In the genomic region with DNA sequence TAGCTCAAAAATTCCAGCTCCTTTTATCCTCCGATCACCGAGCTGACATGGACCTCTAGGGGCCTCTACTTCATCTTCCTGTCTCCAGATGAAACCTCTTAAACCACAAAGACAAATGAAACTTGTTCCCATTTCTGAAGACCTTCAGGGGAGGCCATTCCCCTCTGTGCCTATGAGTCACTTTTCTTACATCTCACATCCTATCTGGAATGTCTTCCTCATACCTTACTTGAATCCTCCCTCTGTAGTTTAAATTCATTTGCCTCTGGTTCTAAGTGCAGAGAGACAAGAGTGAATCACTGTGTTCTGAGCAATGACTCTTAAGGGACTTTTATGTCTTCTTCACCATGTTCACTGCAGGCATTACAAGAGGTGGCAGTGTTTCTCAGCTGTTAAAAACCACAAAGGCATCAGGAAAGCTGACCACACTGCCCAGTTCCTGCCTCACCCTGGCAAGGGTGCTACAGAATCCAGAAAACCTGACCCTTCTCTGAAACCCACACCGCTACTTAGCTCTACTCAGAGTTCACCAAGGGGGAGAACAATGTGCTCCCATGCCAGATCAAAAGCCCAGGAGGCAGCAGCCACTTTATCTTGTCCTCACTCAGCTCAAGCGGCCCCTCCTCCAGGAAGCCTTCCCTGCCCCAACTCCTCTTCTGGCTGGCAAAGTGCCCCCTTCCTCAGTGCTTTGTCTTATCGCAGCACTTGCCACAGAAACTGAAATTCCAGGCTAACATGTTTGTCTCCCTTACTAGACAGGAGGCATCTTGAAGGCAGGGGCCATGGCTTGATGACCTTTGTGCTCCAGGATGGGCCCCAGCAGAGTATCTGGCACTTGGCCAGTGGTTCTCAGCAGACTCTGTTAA, we compare ENCODE assay signal across 9 cellular contexts. TPM values are rescaled to one million over a fixed set of nuclear protein-coding genes. Genes with fewer than 3 reads are reported as not detected.
A peak's percentile ranks its signal among the peaks of the same experiment; 100 is the strongest.
DNase-seq lines count a peak whose midpoint lies in the region; FAIRE-seq and TF ChIP-seq lines count a peak whose summit lies in the region.
"Had no signal": no experiment of that assay in that cellular context is flagged by ENCODE, and none has a peak within 500 bp of the region (broad histone marks: within the 10 kb centered on the region; RNA-seq: fewer than 3 reads in every experiment).

No MANE protein-coding gene starts in this region.

- H3K9me3 ChIP-seq in astrocyte (ENCODE audit: insufficient read depth, low read depth, low read length) (no peaks in the 10 kb centered on the region), kidney (ENCODE audit: control insufficient read depth in 1 of 2, low read length in 2 of 2) (no peaks in the 10 kb centered on the region), suprapubic skin (no peaks in the 10 kb centered on the region)

- peaks cover 74% of the 10 kb centered on the region for H3K4me1 Mint-ChIP-seq in astrocyte (ENCODE audit: low read depth, unreplicated experiment)

- H4K20me1 ChIP-seq in astrocyte (ENCODE audit: insufficient read depth, low read length): peaks cover 5% of the 10 kb centered on the region

- TF ChIP-seq POLR2A in suprapubic skin (IDR thresholded peaks at IDR 0.05): no peak

- H3K79me2 ChIP-seq in astrocyte (ENCODE audit: insufficient read depth, low read length): peaks cover 62% of the 10 kb centered on the region

- H3K27ac ChIP-seq in astrocyte (ENCODE audit: low read depth, low read length) (peak overlapping the region; percentile 83), kidney (ENCODE audit: low read depth in 2 of 2, low read length in 2 of 2) (peak overlapping the region; percentile 68 to 93), suprapubic skin (peak overlapping the region; percentile 78)

- H3K27me3 Mint-ChIP-seq in astrocyte (ENCODE audit: low read depth, unreplicated experiment): no peaks in the 10 kb centered on the region

- H3K4me3 Mint-ChIP-seq in astrocyte (ENCODE audit: unreplicated experiment): peak overlapping the region; percentile 70

- peak; percentile 60 for DNase-seq in Ammon's horn (ENCODE audit: low spot score)
- peak; percentile 98 for DNase-seq in astrocyte (ENCODE audit: low read depth)
- DNase-seq in kidney: peak; percentile 21
- DNase-seq in suprapubic skin (ENCODE audit: low spot score in 2 of 2): peak in 1 of 2 donors; percentile 75
- no peak for DNase-seq in GM19238 (ENCODE audit: insufficient read length, low spot score)
- DNase-seq in DMS114 treated with DMSO at 0.1 percent for 48 hours (lab: John Stamatoyannopoulos, UW; ENCODE audit: unreplicated experiment): no peak
- DNase-seq in stimulated activated CD4-positive, alpha-beta T cell treated with anti-CD3 and anti-CD28 coated beads, Interleukin-4, amount 100 ng/mL, for 1 hour: no peak
- DNase-seq: left cardiac atrium had no signal

- intact Hi-C loops in kidney (cut with DNase I): no loop called here

- H3K27me3 ChIP-seq in astrocyte (ENCODE audit: insufficient read depth, low read length): no peaks in the 10 kb centered on the region
- H3K27me3 ChIP-seq in suprapubic skin: no peaks in the 10 kb centered on the region

- H3K36me3 Mint-ChIP-seq in astrocyte (ENCODE audit: low read depth, unreplicated experiment): no peaks in the 10 kb centered on the region

- no peak for TF ChIP-seq CTCF in astrocyte (IDR thresholded peaks at IDR 0.05; ENCODE audit: insufficient read depth, low read depth, low read length)
- TF ChIP-seq CTCF in kidney (IDR thresholded peaks at IDR 0.05; ENCODE audit: borderline replicate concordance, extremely low read depth, insufficient read depth): no peak
- TF ChIP-seq CTCF in suprapubic skin (IDR thresholded peaks at IDR 0.05): no peak

- TF ChIP-seq RAD21 in Ishikawa (IDR thresholded peaks at IDR 0.05; ENCODE audit: low read depth): no peak

- H3K9me3 Mint-ChIP-seq in astrocyte (ENCODE audit: unreplicated experiment): no peaks in the 10 kb centered on the region

- H2AFZ ChIP-seq in astrocyte (ENCODE audit: low read depth, low read length): no peak overlapping the region

- FAIRE-seq in astrocyte (lab: Jason Lieb, UNC): peak; percentile 80
- no peak for FAIRE-seq in kidney (lab: Jason Lieb, UNC)

- peak overlapping the region; percentile 83 for H3K4me2 ChIP-seq in astrocyte (ENCODE audit: low read length)

- H3K4me1 ChIP-seq in astrocyte (ENCODE audit: insufficient read depth, low read length) (peaks cover 49% of the 10 kb centered on the region), kidney (ENCODE audit: control insufficient read depth in 1 of 2, insufficient read depth in 1 of 2, low read depth in 1 of 2, low read length in 2 of 2) (peaks cover 31 to 47% of the 10 kb centered on the region in 2 donors), suprapubic skin (peaks cover 72% of the 10 kb centered on the region)

- peak overlapping the region; percentile 40 for H3K4me3 ChIP-seq in astrocyte (ENCODE audit: insufficient read depth, low read depth, low read length)
- no peak overlapping the region for H3K4me3 ChIP-seq in kidney (ENCODE audit: low read length in 2 of 2)
- no peak overlapping the region for H3K4me3 ChIP-seq in suprapubic skin

- WGBS in suprapubic skin: 47% methylated on average over 5 of the region's 5 CpGs

- peak overlapping the region; percentile 97 for H3K27ac Mint-ChIP-seq in astrocyte (ENCODE audit: unreplicated experiment)

- H3K36me3 ChIP-seq in astrocyte (ENCODE audit: insufficient read depth, low read length) (no peaks in the 10 kb centered on the region), kidney (ENCODE audit: control insufficient read depth in 1 of 2, insufficient read depth in 2 of 2, low read length in 2 of 2) (no peaks in the 10 kb centered on the region), suprapubic skin (no peaks in the 10 kb centered on the region)

- no peak for TF ChIP-seq EP300 in Ishikawa (IDR thresholded peaks at IDR 0.05; ENCODE audit: borderline replicate concordance)
- TF ChIP-seq EP300 in suprapubic skin (IDR thresholded peaks at IDR 0.05): no peak

- H3K9ac ChIP-seq in astrocyte (ENCODE audit: low read length): peak overlapping the region; percentile 69
- peak overlapping the region in 1 of 2 donors; percentile 28 for H3K9ac ChIP-seq in kidney (ENCODE audit: low read length in 2 of 2)

TF ChIP-seq in Ishikawa, 13 proteins besides CTCF, POLR2A, EP300 and RAD21:
- TF ChIP-seq, protein P1, sequence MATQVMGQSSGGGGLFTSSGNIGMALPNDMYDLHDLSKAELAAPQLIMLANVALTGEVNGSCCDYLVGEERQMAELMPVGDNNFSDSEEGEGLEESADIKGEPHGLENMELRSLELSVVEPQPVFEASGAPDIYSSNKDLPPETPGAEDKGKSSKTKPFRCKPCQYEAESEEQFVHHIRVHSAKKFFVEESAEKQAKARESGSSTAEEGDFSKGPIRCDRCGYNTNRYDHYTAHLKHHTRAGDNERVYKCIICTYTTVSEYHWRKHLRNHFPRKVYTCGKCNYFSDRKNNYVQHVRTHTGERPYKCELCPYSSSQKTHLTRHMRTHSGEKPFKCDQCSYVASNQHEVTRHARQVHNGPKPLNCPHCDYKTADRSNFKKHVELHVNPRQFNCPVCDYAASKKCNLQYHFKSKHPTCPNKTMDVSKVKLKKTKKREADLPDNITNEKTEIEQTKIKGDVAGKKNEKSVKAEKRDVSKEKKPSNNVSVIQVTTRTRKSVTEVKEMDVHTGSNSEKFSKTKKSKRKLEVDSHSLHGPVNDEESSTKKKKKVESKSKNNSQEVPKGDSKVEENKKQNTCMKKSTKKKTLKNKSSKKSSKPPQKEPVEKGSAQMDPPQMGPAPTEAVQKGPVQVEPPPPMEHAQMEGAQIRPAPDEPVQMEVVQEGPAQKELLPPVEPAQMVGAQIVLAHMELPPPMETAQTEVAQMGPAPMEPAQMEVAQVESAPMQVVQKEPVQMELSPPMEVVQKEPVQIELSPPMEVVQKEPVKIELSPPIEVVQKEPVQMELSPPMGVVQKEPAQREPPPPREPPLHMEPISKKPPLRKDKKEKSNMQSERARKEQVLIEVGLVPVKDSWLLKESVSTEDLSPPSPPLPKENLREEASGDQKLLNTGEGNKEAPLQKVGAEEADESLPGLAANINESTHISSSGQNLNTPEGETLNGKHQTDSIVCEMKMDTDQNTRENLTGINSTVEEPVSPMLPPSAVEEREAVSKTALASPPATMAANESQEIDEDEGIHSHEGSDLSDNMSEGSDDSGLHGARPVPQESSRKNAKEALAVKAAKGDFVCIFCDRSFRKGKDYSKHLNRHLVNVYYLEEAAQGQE (IDR thresholded peaks at IDR 0.05; ENCODE audit: low read depth): no peak
- TF ChIP-seq EGR1 (IDR thresholded peaks at IDR 0.05) (no peak), NFIC (IDR thresholded peaks at IDR 0.05) (peak; percentile 59), ZBTB7A (IDR thresholded peaks at IDR 0.05; ENCODE audit: low read depth) (no peak), TCF12 (IDR thresholded peaks at IDR 0.05; ENCODE audit: low read depth) (0 out of 2 replicates have a peak, but pooled peaks have one; percentile 29), FOXM1 (IDR thresholded peaks at IDR 0.05; ENCODE audit: borderline replicate concordance, low read depth) (no peak), MAX (IDR thresholded peaks at IDR 0.05) (no peak), CEBPB (IDR thresholded peaks at IDR 0.05) (no peak), TEAD4 (IDR thresholded peaks at IDR 0.05) (peak; percentile 69), TAF1 (IDR thresholded peaks at IDR 0.05; ENCODE audit: low read depth) (no peak), CREB1 (IDR thresholded peaks at IDR 0.05; ENCODE audit: low read depth) (no peak)

RNA-seq across cellular contexts. Expression of gene CUEDC1, which starts 6.4 kb away (rescaled TPM):
- 37.4 and 43.7 TPM in 2 replicates for total RNA-seq in astrocyte
- total RNA-seq in kidney: 52.3 TPM
- polyA plus RNA-seq in kidney (ENCODE audit: insufficient read depth, low read depth, low replicate concordance): 33.0 TPM
- 10 to 100 TPM in 2 of 4 donors, 1 to 10 TPM in 2; 5.1 to 34.2 (median 12.8) TPM for total RNA-seq in suprapubic skin

RNA-seq across cellular contexts. Expression of gene VEZF1, which starts 39.3 kb away (rescaled TPM):
- total RNA-seq in astrocyte: 42.0 and 50.9 TPM in 2 replicates
- total RNA-seq in kidney: 92.5 TPM
- 26.0 TPM for polyA plus RNA-seq in kidney (ENCODE audit: insufficient read depth, low read depth, low replicate concordance)
- total RNA-seq in suprapubic skin: 10 to 100 TPM; 45.3 to 76.0 (median 63.7) TPM

RNA-seq across cellular contexts. Expression of gene SRSF1, which starts 58.3 kb away (rescaled TPM):
- 170 and 196 TPM in 2 replicates for total RNA-seq in astrocyte
- total RNA-seq in kidney: 177 TPM
- 69.8 TPM for polyA plus RNA-seq in kidney (ENCODE audit: insufficient read depth, low read depth, low replicate concordance)
- 100 to 1,000 TPM; 108 to 172 (median 125) TPM for total RNA-seq in suprapubic skin

Comparison
In these comparisons a context has a peak if more than half of its experiments do, and no peak if none do; other contexts are left out.
1. DNase-seq: peak in Ammon's horn (single experiment), astrocyte (single experiment) and kidney (single experiment); none in GM19238 (single experiment), DMS114 treated with DMSO at 0.1 percent for 48 hours (single experiment) and stimulated activated CD4-positive, alpha-beta T cell treated with anti-CD3 and anti-CD28 coated beads, Interleukin-4, amount 100 ng/mL, for 1 hour (single experiment).
2. Peak in every context shown above with its lines, with median percentiles within 50 percentile points of each other: H3K27ac ChIP-seq.